In the genomic region with DNA sequence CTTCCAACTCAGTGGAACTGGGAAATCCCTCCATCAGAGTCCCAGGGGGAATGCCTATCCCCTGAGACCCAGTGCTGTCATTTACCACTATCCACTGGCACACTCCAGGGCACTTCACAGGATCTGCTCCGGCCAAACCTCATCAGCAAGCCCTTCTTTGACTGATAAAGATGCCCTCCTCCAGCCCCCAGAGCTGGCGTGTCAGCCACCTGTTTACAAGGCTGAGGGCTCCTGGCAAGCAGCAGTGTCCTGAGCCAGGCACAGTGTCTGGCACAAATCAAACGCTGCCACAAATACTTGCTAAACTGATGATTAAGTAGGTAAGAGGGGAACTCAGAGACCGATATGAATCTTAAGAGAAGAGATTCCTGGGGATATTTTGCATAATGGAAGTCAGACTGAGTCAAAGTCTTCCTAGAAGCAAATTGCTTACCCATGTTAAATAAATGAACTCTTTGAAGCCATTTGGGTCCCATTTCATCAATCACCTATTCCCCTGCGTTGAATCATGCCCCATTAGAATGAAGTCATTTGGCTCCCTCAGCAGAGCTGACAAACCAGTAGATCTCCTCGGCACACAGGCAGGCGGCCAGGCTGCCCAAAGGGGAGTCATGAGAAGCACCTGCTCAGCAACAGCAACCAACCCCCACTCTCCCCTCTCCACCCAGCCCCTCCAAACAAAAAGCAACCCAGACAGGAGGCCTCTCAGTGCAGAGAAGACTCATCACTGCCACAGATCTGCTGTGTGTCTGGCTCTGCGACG, we compare ENCODE assay signal across 15 cellular contexts.
DNase-seq lines count a peak whose midpoint lies in the region; ATAC-seq, FAIRE-seq and TF ChIP-seq lines count a peak whose summit lies in the region.
"Had no signal": no experiment of that assay in that cellular context is flagged by ENCODE, and none has a peak within 500 bp of the region (broad histone marks: within the 10 kb centered on the region; RNA-seq: fewer than 3 reads in every experiment).

No MANE protein-coding gene starts in this region.

- no peak overlapping the region for H3K4ac ChIP-seq in H1 (replicated peaks; ENCODE audit: insufficient read length, low read depth, low read length)

- H2BK15ac ChIP-seq in H1 (ENCODE audit: low read length) = no peak overlapping the region

- no peak overlapping the region for H3K14ac ChIP-seq in H1 (ENCODE audit: insufficient read length)

- peaks cover 0 to 3% of the 10 kb centered on the region in 2 experiments for H4K20me1 ChIP-seq in H1 (replicated peaks in 1 of 2; ENCODE audit: control insufficient read depth in 1 of 2, insufficient read depth in 2 of 2, low read length in 2 of 2)

- H3K23ac ChIP-seq in H1 (ENCODE audit: insufficient read length) = no peak overlapping the region

- H2BK20ac ChIP-seq in H1 (ENCODE audit: low read length) = no peak overlapping the region

- no peaks in the 10 kb centered on the region; the same call in 1 of the 2 replicates for H3K27me3 Mint-ChIP-seq in HFFc6 (ENCODE audit: insufficient read depth)
- no peaks in the 10 kb centered on the region for H3K27me3 Mint-ChIP-seq in mesothelial cell of epicardium (ENCODE audit: low read depth)
- H3K27me3 Mint-ChIP-seq: activated CD4-positive, alpha-beta T cell treated with anti-CD3 and anti-CD28 coated beads, Interleukin-2, amount 10 ng/mL, durations not matched to agents 24 days and 14 days had no signal

- H3K9me3 Mint-ChIP-seq in HFFc6 (no peaks in the 10 kb centered on the region), mesothelial cell of epicardium (no peaks in the 10 kb centered on the region)
- H3K9me3 Mint-ChIP-seq: activated CD4-positive, alpha-beta T cell treated with anti-CD3 and anti-CD28 coated beads, Interleukin-2, amount 10 ng/mL, durations not matched to agents 24 days and 14 days had no signal

- TF ChIP-seq EP300 in H1 (IDR thresholded peaks at IDR 0.05; ENCODE audit: borderline replicate concordance in 1 of 2, low read depth in 2 of 2, low read length in 2 of 2) = no peak

- 93% methylated on average over 9 of the region's 9 CpGs; no CpG with 5 or more reads in 1 of the 2 experiments for WGBS in H1 (ENCODE audit: extremely low coverage in 1 of 2, insufficient coverage in 1 of 2, insufficient read length in 1 of 2, insufficient replicate concordance in 2 of 2, low coverage in 1 of 2, low lambda C conversion rate in 2 of 2, missing lambda C conversion rate in 1 of 2), 2 experiments

- TF ChIP-seq RAD21 in H1 (IDR thresholded peaks at IDR 0.05 in 1 of 2, conservative IDR thresholded peaks at IDR 0.05 in 1 of 2; ENCODE audit: low read depth in 2 of 2, low read length in 2 of 2) = no peak

- H3K4me1 ChIP-seq in ACC112 (ENCODE audit: control insufficient read depth, insufficient read depth, low read length, unreplicated experiment) = peaks cover 43% of the 10 kb centered on the region
- peaks cover 0 to 7% (median 4%) of the 10 kb centered on the region in 4 experiments; a peak in 3 of 7 replicates for H3K4me1 ChIP-seq in H1 (replicated peaks in 1 of 4; ENCODE audit: control insufficient read depth in 3 of 4, insufficient read depth in 4 of 4, low read length in 3 of 4)
- H3K4me1 ChIP-seq: Caco-2 had no signal

- H3K4me2 ChIP-seq in H1 (ENCODE audit: insufficient read depth in 1 of 2, low read depth in 2 of 2, low read length in 2 of 2) = no peak overlapping the region; a peak in 1 of 4 replicates
- H3K4me2 ChIP-seq: hepatocyte had no signal

- peaks cover 18% of the 10 kb centered on the region for H3K4me1 Mint-ChIP-seq in HFFc6 (ENCODE audit: low read depth)
- H3K4me1 Mint-ChIP-seq in mesothelial cell of epicardium = peaks cover 10% of the 10 kb centered on the region
- H3K4me1 Mint-ChIP-seq: activated CD4-positive, alpha-beta T cell treated with anti-CD3 and anti-CD28 coated beads, Interleukin-2, amount 10 ng/mL, durations not matched to agents 24 days and 14 days had no signal

- no peak overlapping the region for H4K8ac ChIP-seq in H1 (ENCODE audit: extremely low read depth, insufficient read depth, low read length)

- H3K27ac ChIP-seq in ACC112 (ENCODE audit: low read depth, low read length) (peak overlapping the region; percentile 35; the same call in 1 of the 2 replicates), H1 (ENCODE audit: low read depth, low read length) (no peak overlapping the region)
- H3K27ac ChIP-seq: hepatocyte, pancreas, SJCRH30 had no signal

- no peak for TF ChIP-seq POLR2A in H1 (IDR thresholded peaks at IDR 0.05; ENCODE audit: control extremely low read depth in 1 of 2, low read depth in 2 of 2, low read length in 2 of 2)

- no peak for ATAC-seq in HG03521 (IDR thresholded peaks at IDR 0.05; ENCODE audit: unreplicated experiment)

- CTCF ChIA-PET in H1 (lab: Charles Lee; ENCODE audit: partially characterized antibody) = interaction anchor here (1.0 kb wide), 1 partner anchor 23 kb away, joined by 3 read pairs; no protein-coding TSS in a partner anchor

- POLR2A ChIA-PET in H1 (lab: Charles Lee; ENCODE audit: partially characterized antibody) = no interaction called here

- H4K5ac ChIP-seq in H1 (ENCODE audit: insufficient read length, low read depth, low read length) = no peak overlapping the region

- no peaks in the 10 kb centered on the region for H3K79me2 ChIP-seq in ACC112 (ENCODE audit: control insufficient read depth, insufficient read depth, low read length, unreplicated experiment)
- H3K79me2 ChIP-seq in H1 (ENCODE audit: control insufficient read depth in 1 of 2, insufficient read depth in 2 of 2, low read length in 2 of 2) = no peaks in the 10 kb centered on the region
- H3K79me2 ChIP-seq: hepatocyte had no signal

- DNase-seq in HFFc6 (no peak), H1 (ENCODE audit: low read depth in 1 of 2, low spot score in 2 of 2) (no peak), mesothelial cell of epicardium (ENCODE audit: low spot score in 2 of 2, unreplicated experiment in 2 of 2) (no peak), NCI-H446 treated with DMSO at 0.1 percent for 48 hours (lab: John Stamatoyannopoulos, UW) (no peak), RPMI8226 (no peak), NCI-H1048 (lab: John Stamatoyannopoulos, UW) (no peak)
- DNase-seq: activated CD4-positive, alpha-beta T cell treated with anti-CD3 and anti-CD28 coated beads, Interleukin-2, amount 10 ng/mL, durations not matched to agents 24 days and 14 days; Caco-2; KG1; pancreas; SJCRH30; T1000 had no signal

- H3K27me3 ChIP-seq in ACC112 (ENCODE audit: insufficient read depth, low read length) (no peaks in the 10 kb centered on the region), H1 (replicated peaks in 1 of 4; ENCODE audit: control insufficient read depth in 3 of 4, extremely low read depth in 1 of 4, insufficient read depth in 3 of 4, low read length in 3 of 4) (no peaks in the 10 kb centered on the region)
- H3K27me3 ChIP-seq: hepatocyte, pancreas, SJCRH30 had no signal

- H2AK5ac ChIP-seq in H1 (ENCODE audit: low read depth, low read length) = no peak overlapping the region

- 0 out of 2 replicates have a peak overlapping the region, but pooled peaks have one; percentile 10 for H2BK5ac ChIP-seq in H1 (ENCODE audit: low read depth, low read length)

- H3K36me3 Mint-ChIP-seq in HFFc6 (ENCODE audit: low read depth) (peaks cover 10% of the 10 kb centered on the region; the same call in 1 of the 2 replicates), mesothelial cell of epicardium (peaks cover 15% of the 10 kb centered on the region)

- H3K36me3 ChIP-seq in ACC112 (ENCODE audit: insufficient read depth, low read length) = peaks cover 3% of the 10 kb centered on the region; the same call in 1 of the 2 replicates
- peaks cover 0 to 30% (median 8%) of the 10 kb centered on the region in 4 experiments for H3K36me3 ChIP-seq in H1 (ENCODE audit: control insufficient read depth in 2 of 4, insufficient read depth in 4 of 4, low read length in 3 of 4)

- no peak overlapping the region for H2BK120ac ChIP-seq in H1 (replicated peaks; ENCODE audit: low read depth, low read length)

- H2AFZ ChIP-seq in ACC112 (ENCODE audit: low read length, unreplicated experiment) (no peak overlapping the region), H1 (ENCODE audit: low read length) (no peak overlapping the region)
- H2AFZ ChIP-seq: hepatocyte had no signal

- no peaks in the 10 kb centered on the region for H3K79me1 ChIP-seq in H1 (ENCODE audit: low read depth, low read length)

- H3K4me3 Mint-ChIP-seq in HFFc6 (no peak overlapping the region), mesothelial cell of epicardium (no peak overlapping the region)
- H3K4me3 Mint-ChIP-seq: activated CD4-positive, alpha-beta T cell treated with anti-CD3 and anti-CD28 coated beads, Interleukin-2, amount 10 ng/mL, durations not matched to agents 24 days and 14 days had no signal

- TF ChIP-seq CTCF in HFFc6 (IDR thresholded peaks at IDR 0.05) = no peak
- TF ChIP-seq CTCF in H1 (IDR thresholded peaks at IDR 0.05; ENCODE audit: control extremely low read depth in 1 of 3, insufficient read depth in 1 of 3, low read depth in 1 of 3, low read length in 3 of 3) = no peak
- no peak for TF ChIP-seq CTCF in mesothelial cell of epicardium (IDR thresholded peaks at IDR 0.05; ENCODE audit: unreplicated experiment)

- H3K18ac ChIP-seq in H1 (ENCODE audit: extremely low read depth, low read length) = no peak overlapping the region

- H2BK12ac ChIP-seq in H1 (ENCODE audit: low read depth, low read length) = peak overlapping the region; percentile 18; the same call in 1 of the 2 replicates

- no peaks in the 10 kb centered on the region for H3K23me2 ChIP-seq in H1 (ENCODE audit: low read depth, low read length)

- H3K9me3 ChIP-seq in H1 (ENCODE audit: insufficient read depth in 2 of 2, low read depth in 1 of 2, low read length in 1 of 2) = no peaks in the 10 kb centered on the region
- H3K9me3 ChIP-seq: Caco-2, pancreas, SJCRH30 had no signal

- no peak overlapping the region for H3K56ac ChIP-seq in H1 (replicated peaks; ENCODE audit: insufficient read length, low read depth, low read length)

- FAIRE-seq in H1 (lab: Jason Lieb, UNC) = no peak
- FAIRE-seq: pancreas had no signal

- H3K4me3 ChIP-seq in ACC112 (ENCODE audit: low read depth, low read length) (no peak overlapping the region), H1 (ENCODE audit: extremely low read depth in 1 of 4, insufficient read depth in 2 of 4, low read depth in 3 of 4, low read length in 4 of 4) (no peak overlapping the region)
- H3K4me3 ChIP-seq: hepatocyte, pancreas, SJCRH30 had no signal

- no peak overlapping the region for H4K91ac ChIP-seq in H1 (replicated peaks; ENCODE audit: insufficient read length, low read length)

- H3K9ac ChIP-seq in H1 (replicated peaks in 1 of 4; ENCODE audit: extremely low read depth in 1 of 4, low read depth in 3 of 4, low read length in 3 of 4) = no peak overlapping the region

- peak overlapping the region; percentile 12; the same call in 1 of the 2 replicates for H3K27ac Mint-ChIP-seq in HFFc6
- H3K27ac Mint-ChIP-seq in mesothelial cell of epicardium = peak overlapping the region; percentile 38
- H3K27ac Mint-ChIP-seq: activated CD4-positive, alpha-beta T cell treated with anti-CD3 and anti-CD28 coated beads, Interleukin-2, amount 10 ng/mL, durations not matched to agents 24 days and 14 days had no signal

TF ChIP-seq in H1, 55 proteins besides CTCF, POLR2A, EP300 and RAD21 (continues in another document):
- TF ChIP-seq HDAC6 (IDR thresholded peaks at IDR 0.05; ENCODE audit: low read depth, low read length) = no peak
